17 cellular contexts compared by ENCODE assay signal in genomic region chr5:143479394-143479793, GRCh38.
"Had no signal": no experiment of that assay in that cellular context is flagged by ENCODE, and none has a peak within 500 bp of the region (broad histone marks: within the 10 kb centered on the region; RNA-seq: fewer than 3 reads in every experiment).

No MANE protein-coding gene starts in this region.

- H3K4me3 ChIP-seq: adrenal gland, gastrocnemius medialis, heart left ventricle, ovary, thyroid gland had no signal

- H3K4me1 Mint-ChIP-seq: activated CD4-positive, alpha-beta T cell treated with anti-CD3 and anti-CD28 coated beads for 36 hours; activated naive CD4-positive, alpha-beta T cell treated with anti-CD3 and anti-CD28 coated beads, Interleukin-2, amount 50 U/mL, for 24 hours; central memory CD8-positive, alpha-beta T cell; naive B cell; stimulated activated memory B cell treated with anti-CD40 and anti-IgM and Interleukin-4, amounts not matched to agents 10 μg/mL and 1 μg/mL and 100 μg/mL, for 72 hours had no signal

- H3K27me3 Mint-ChIP-seq: activated CD4-positive, alpha-beta T cell treated with anti-CD3 and anti-CD28 coated beads for 36 hours; activated naive CD4-positive, alpha-beta T cell treated with anti-CD3 and anti-CD28 coated beads, Interleukin-2, amount 50 U/mL, for 24 hours; central memory CD8-positive, alpha-beta T cell had no signal

- H3K27me3 ChIP-seq: adrenal gland, gastrocnemius medialis, heart left ventricle, ovary, thyroid gland had no signal

- ATAC-seq: activated CD4-positive, alpha-beta T cell treated with anti-CD3 and anti-CD28 coated beads for 36 hours; activated T-cell treated with anti-CD3 and anti-CD28 coated beads, Interleukin-2, amount 50 U/mL, for 4 hours; gastrocnemius medialis; heart left ventricle; stimulated activated memory B cell treated with anti-CD40 and anti-IgM and Interleukin-4, amounts not matched to agents 10 μg/mL and 1 μg/mL and 100 μg/mL, for 72 hours had no signal

- H3K27ac ChIP-seq: adrenal gland, gastrocnemius medialis, heart left ventricle, ovary, thyroid gland, WERI-Rb-1 had no signal

- H3K27ac Mint-ChIP-seq: activated CD4-positive, alpha-beta memory T cell treated with anti-CD3 and anti-CD28 coated beads for 36 hours; activated CD4-positive, alpha-beta T cell treated with anti-CD3 and anti-CD28 coated beads for 36 hours; activated naive CD4-positive, alpha-beta T cell treated with anti-CD3 and anti-CD28 coated beads, Interleukin-2, amount 50 U/mL, for 24 hours; naive B cell; stimulated activated memory B cell treated with anti-CD40 and anti-IgM and Interleukin-4, amounts not matched to agents 10 μg/mL and 1 μg/mL and 100 μg/mL, for 72 hours; T-helper 1 cell treated with Interleukin-12 subunit alpha and Interleukin-12 subunit beta and Interleukin-4 antibody, amounts not matched to agents 30 μg/mL and 1 μg/mL, for 36 hours had no signal

- H3K36me3 Mint-ChIP-seq: activated CD4-positive, alpha-beta memory T cell treated with anti-CD3 and anti-CD28 coated beads for 36 hours; activated naive CD4-positive, alpha-beta T cell treated with anti-CD3 and anti-CD28 coated beads, Interleukin-2, amount 50 U/mL, for 24 hours; naive B cell; stimulated activated memory B cell treated with anti-CD40 and anti-IgM and Interleukin-4, amounts not matched to agents 10 μg/mL and 1 μg/mL and 100 μg/mL, for 72 hours had no signal

- H3K9me3 ChIP-seq: adrenal gland, gastrocnemius medialis, heart left ventricle, ovary, thyroid gland had no signal

- H3K4me1 ChIP-seq: adrenal gland, thyroid gland had no signal

- H3K36me3 ChIP-seq: adrenal gland, gastrocnemius medialis, heart left ventricle, ovary, thyroid gland, WERI-Rb-1 had no signal

- H3K4me3 Mint-ChIP-seq: activated CD4-positive, alpha-beta memory T cell treated with anti-CD3 and anti-CD28 coated beads for 36 hours; activated CD4-positive, alpha-beta T cell treated with anti-CD3 and anti-CD28 coated beads for 36 hours; activated naive CD4-positive, alpha-beta T cell treated with anti-CD3 and anti-CD28 coated beads, Interleukin-2, amount 50 U/mL, for 24 hours; activated T-cell treated with anti-CD3 and anti-CD28 coated beads, Interleukin-2, amount 50 U/mL, for 4 hours; central memory CD8-positive, alpha-beta T cell; naive B cell; stimulated activated memory B cell treated with anti-CD40 and anti-IgM and Interleukin-4, amounts not matched to agents 10 μg/mL and 1 μg/mL and 100 μg/mL, for 72 hours; T-helper 1 cell treated with Interleukin-12 subunit alpha and Interleukin-12 subunit beta and Interleukin-4 antibody, amounts not matched to agents 30 μg/mL and 1 μg/mL, for 36 hours had no signal

- DNase-seq: activated CD4-positive, alpha-beta memory T cell treated with anti-CD3 and anti-CD28 coated beads for 36 hours; activated CD4-positive, alpha-beta T cell treated with anti-CD3 and anti-CD28 coated beads for 36 hours; activated effector memory CD4-positive, alpha-beta T cell treated with anti-CD3 and anti-CD28 coated beads, Interleukin-2, amount 50 U/mL, for 16 hours; activated T-cell treated with anti-CD3 and anti-CD28 coated beads, Interleukin-2, amount 50 U/mL, for 4 hours; adrenal gland; effector memory CD4-positive, alpha-beta T cell; gastrocnemius medialis; heart left ventricle; naive B cell; ovary; stimulated activated CD4-positive, alpha-beta T cell treated with anti-CD3 and anti-CD28 coated beads, Interleukin-2, amount 100 ng/mL, for 48 hours; thyroid gland; WERI-Rb-1 had no signal

- H3K9me3 Mint-ChIP-seq: activated CD4-positive, alpha-beta memory T cell treated with anti-CD3 and anti-CD28 coated beads for 36 hours; activated naive CD4-positive, alpha-beta T cell treated with anti-CD3 and anti-CD28 coated beads, Interleukin-2, amount 50 U/mL, for 24 hours; activated T-cell treated with anti-CD3 and anti-CD28 coated beads, Interleukin-2, amount 50 U/mL, for 4 hours; central memory CD8-positive, alpha-beta T cell had no signal
